ENCODE assay signal across 8 cellular contexts in genomic region chr12:113222730-113223531, GRCh38. TPM values are rescaled to one million over a fixed set of nuclear protein-coding genes. Genes with fewer than 3 reads are reported as not detected.
DNase-seq lines count a peak whose midpoint lies in the region; ATAC-seq, FAIRE-seq and TF ChIP-seq lines count a peak whose summit lies in the region.

No MANE protein-coding gene starts in this region.

- H3K4me1 ChIP-seq in smooth muscle cell (ENCODE audit: low read depth) = peaks cover 8% of the 10 kb centered on the region

- H2AFZ ChIP-seq in smooth muscle cell (ENCODE audit: low read depth) = no peak overlapping the region

- peaks cover 6% of the 10 kb centered on the region for H3K79me2 ChIP-seq in smooth muscle cell (ENCODE audit: low read depth)

- H3K4me3 ChIP-seq in AG09309 (ENCODE audit: control insufficient read depth, low read depth, low read length) = peak overlapping the region; percentile 72
- peak overlapping the region; percentile 70 for H3K4me3 ChIP-seq in smooth muscle cell

- peak overlapping the region; percentile 78 for H3K9ac ChIP-seq in smooth muscle cell (ENCODE audit: low read depth)

- no peaks in the 10 kb centered on the region for H3K36me3 ChIP-seq in smooth muscle cell (ENCODE audit: low read depth)

- peak overlapping the region; percentile 66 for H3K27ac ChIP-seq in smooth muscle cell (ENCODE audit: low read depth)

- peak overlapping the region; percentile 93 for H3K4me2 ChIP-seq in smooth muscle cell

- H3F3A ChIP-seq in smooth muscle cell (ENCODE audit: low read depth) = peaks cover 11% of the 10 kb centered on the region

- no peaks in the 10 kb centered on the region for H4K20me1 ChIP-seq in smooth muscle cell (ENCODE audit: low read depth)

- ATAC-seq in GM19324 (IDR thresholded peaks at IDR 0.05; ENCODE audit: low FRiP score, unreplicated experiment) = no peak

- FAIRE-seq in GM18507 (lab: Jason Lieb, UNC) = peak; percentile 57

- TF ChIP-seq CTCF in AG09309 (IDR thresholded peaks at IDR 0.05; ENCODE audit: control insufficient read depth, insufficient read depth, low read depth, low read length, missing control alignments) (no peak), smooth muscle cell (IDR thresholded peaks at IDR 0.05; ENCODE audit: borderline replicate concordance, insufficient read depth, poor library complexity, severe bottlenecking) (no peak)

- no peaks in the 10 kb centered on the region for H3K27me3 ChIP-seq in smooth muscle cell (ENCODE audit: low read depth)

- peak; percentile 64 for DNase-seq in AG09309 (ENCODE audit: low read depth)
- no peak for DNase-seq in GM18507 (ENCODE audit: extremely low spot score, insufficient read length, low read depth)
- peak; percentile 35 for DNase-seq in NCI-H526 treated with DMSO at 0.1 percent for 48 hours (lab: John Stamatoyannopoulos, UW)
- peak; percentile 74 for DNase-seq in astrocyte of the hippocampus (ENCODE audit: low read depth, low spot score)
- DNase-seq in inferior parietal cortex (ENCODE audit: extremely low spot score) = peak; percentile 63
- no peak for DNase-seq in smooth muscle cell (lab: John Stamatoyannopoulos, UW; ENCODE audit: unreplicated experiment)
- no peak for DNase-seq in cerebellar nuclear complex (lab: John Stamatoyannopoulos, UW)

- no peaks in the 10 kb centered on the region for H3K9me3 ChIP-seq in smooth muscle cell (replicated peaks; ENCODE audit: low read depth)

- WGBS in smooth muscle cell (ENCODE audit: low lambda C conversion rate) = 18% methylated on average over 11 of the region's 11 CpGs

RNA-seq across cellular contexts. Expression of gene TPCN1, which starts 1.7 kb away (rescaled TPM):
- total RNA-seq in smooth muscle cell = 12.1 and 12.9 TPM in 2 replicates
- polyA plus RNA-seq in smooth muscle cell = 29.2 and 29.6 TPM in 2 replicates

RNA-seq across cellular contexts. Expression of gene RITA1, which starts 37.4 kb away (rescaled TPM):
- 9.1 and 9.6 TPM in 2 replicates for total RNA-seq in smooth muscle cell
- polyA plus RNA-seq in smooth muscle cell = 12.2 and 14.0 TPM in 2 replicates

RNA-seq across cellular contexts. Expression of gene DDX54, which starts 37.7 kb away (rescaled TPM):
- 19.3 and 39.3 TPM in 2 replicates for total RNA-seq in smooth muscle cell
- 28.3 and 32.5 TPM in 2 replicates for polyA plus RNA-seq in smooth muscle cell

Comparison
In these comparisons a context has a peak if more than half of its experiments do, and no peak if none do; other contexts are left out.
1. DNase-seq: peak in AG09309 (single experiment), NCI-H526 treated with DMSO at 0.1 percent for 48 hours (single experiment), astrocyte of the hippocampus (single experiment) and inferior parietal cortex (single experiment); none in GM18507 (single experiment), smooth muscle cell (single experiment) and cerebellar nuclear complex (0 of 2).